Comparison of ENCODE assay signal across 8 cellular contexts in the genomic region with DNA sequence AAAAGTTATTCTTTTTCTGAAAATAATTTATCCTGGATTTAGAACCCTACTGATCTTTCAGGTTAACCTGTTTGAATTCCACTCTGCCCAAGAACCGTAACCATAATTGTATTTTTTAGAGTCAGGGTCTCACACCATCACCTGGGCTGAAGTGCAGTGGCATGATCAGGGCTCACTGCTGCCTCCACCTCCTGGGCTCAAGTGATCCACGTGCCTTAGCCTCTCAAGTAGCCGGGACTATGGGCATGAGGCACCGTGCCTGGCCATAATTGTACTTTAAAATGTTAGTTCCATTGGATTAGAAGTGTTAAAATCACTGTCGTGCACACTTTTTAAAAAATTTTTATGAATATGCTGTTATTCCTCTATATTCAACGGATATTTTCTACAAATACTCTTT. TPM values are rescaled to one million over a fixed set of nuclear protein-coding genes. Genes with fewer than 3 reads are reported as not detected.
DNase-seq lines count a peak whose midpoint lies in the region; ATAC-seq and TF ChIP-seq lines count a peak whose summit lies in the region.

No MANE protein-coding gene starts in this region.

- H3K27me3 ChIP-seq in SJSA1 (replicated peaks), result no peaks in the 10 kb centered on the region
- no peaks in the 10 kb centered on the region for H3K27me3 ChIP-seq in skeletal muscle tissue (ENCODE audit: control insufficient read depth in 3 of 3, insufficient read depth in 3 of 3, low read length in 3 of 3)

- H3K4me1 Mint-ChIP-seq in glutamatergic neuron (ENCODE audit: low read depth, unreplicated experiment), result peaks cover 13% of the 10 kb centered on the region

- DNase-seq in DMS79 treated with DMSO at 0.1 percent for 48 hours (lab: John Stamatoyannopoulos, UW), result peak; percentile 22
- no peak for DNase-seq in DMS79 (lab: John Stamatoyannopoulos, UW)
- no peak for DNase-seq in SJSA1 (ENCODE audit: low read depth in 1 of 2, low spot score in 2 of 2)
- DNase-seq in glutamatergic neuron, result no peak
- no peak for DNase-seq in SKM-1 (lab: John Stamatoyannopoulos, UW; ENCODE audit: unreplicated experiment)
- DNase-seq in stimulated activated CD4-positive, alpha-beta T cell treated with anti-CD3 and anti-CD28 coated beads, Interleukin-15, amount 100 ng/mL, for 24 hours, result no peak

- H3K27me3 Mint-ChIP-seq in glutamatergic neuron (ENCODE audit: unreplicated experiment), result peaks cover 4% of the 10 kb centered on the region

- H3K27ac Mint-ChIP-seq in glutamatergic neuron (ENCODE audit: unreplicated experiment), result peak overlapping the region; percentile 70

- H3K36me3 ChIP-seq in SJSA1, result peaks cover 20% of the 10 kb centered on the region
- H3K36me3 ChIP-seq in skeletal muscle tissue (ENCODE audit: control insufficient read depth in 3 of 3, insufficient read depth in 3 of 3, low read length in 3 of 3), result no peaks in the 10 kb centered on the region

- no peak for TF ChIP-seq CTCF in glutamatergic neuron (IDR thresholded peaks at IDR 0.05; ENCODE audit: partially characterized antibody, unreplicated experiment)

- H3K27ac ChIP-seq in SJSA1 (no peak overlapping the region), skeletal muscle tissue (ENCODE audit: low read depth, low read length) (peak overlapping the region; percentile 96)

- H3K36me3 Mint-ChIP-seq in glutamatergic neuron (ENCODE audit: unreplicated experiment), result no peaks in the 10 kb centered on the region

- H3K9me3 ChIP-seq in SJSA1 (replicated peaks) (peaks cover 9% of the 10 kb centered on the region), skeletal muscle tissue (ENCODE audit: control insufficient read depth in 3 of 3, low read length in 3 of 3) (no peaks in the 10 kb centered on the region)

- H3K4me3 ChIP-seq in SJSA1, result peak overlapping the region; percentile 100
- peak overlapping the region; percentile 85 to 98 (median 89) for H3K4me3 ChIP-seq in skeletal muscle tissue (ENCODE audit: low read length in 3 of 3)

- peak overlapping the region; percentile 88 for H3K4me3 Mint-ChIP-seq in glutamatergic neuron (ENCODE audit: unreplicated experiment)

- H3K9ac ChIP-seq in skeletal muscle tissue (ENCODE audit: low read depth in 1 of 3, low read length in 3 of 3), result peak overlapping the region; percentile 89 to 99 (median 97)

- ATAC-seq in GM18867 (IDR thresholded peaks at IDR 0.05; ENCODE audit: unreplicated experiment), result no peak

- no peaks in the 10 kb centered on the region for H3K9me3 Mint-ChIP-seq in glutamatergic neuron (ENCODE audit: unreplicated experiment)

- H3K4me1 ChIP-seq in SJSA1 (replicated peaks) (peaks cover 13% of the 10 kb centered on the region), skeletal muscle tissue (ENCODE audit: control insufficient read depth in 3 of 3, insufficient read depth in 3 of 3, low read length in 3 of 3) (peaks cover 15 to 29% (median 22%) of the 10 kb centered on the region in 3 donors)

RNA-seq across cellular contexts. Expression of a gene that starts 1.0 kb away (rescaled TPM):
- total RNA-seq in SJSA1 (2014; rRNA removed; shearing (Covaris generic)), result 20.2 and 22.4 TPM in 2 replicates
- total RNA-seq in glutamatergic neuron (ENCODE audit: unreplicated experiment), result 17.1 TPM
- 21.4 TPM for total RNA-seq in skeletal muscle tissue
